ENCODE assay signal across 8 cellular contexts in the genomic region with DNA sequence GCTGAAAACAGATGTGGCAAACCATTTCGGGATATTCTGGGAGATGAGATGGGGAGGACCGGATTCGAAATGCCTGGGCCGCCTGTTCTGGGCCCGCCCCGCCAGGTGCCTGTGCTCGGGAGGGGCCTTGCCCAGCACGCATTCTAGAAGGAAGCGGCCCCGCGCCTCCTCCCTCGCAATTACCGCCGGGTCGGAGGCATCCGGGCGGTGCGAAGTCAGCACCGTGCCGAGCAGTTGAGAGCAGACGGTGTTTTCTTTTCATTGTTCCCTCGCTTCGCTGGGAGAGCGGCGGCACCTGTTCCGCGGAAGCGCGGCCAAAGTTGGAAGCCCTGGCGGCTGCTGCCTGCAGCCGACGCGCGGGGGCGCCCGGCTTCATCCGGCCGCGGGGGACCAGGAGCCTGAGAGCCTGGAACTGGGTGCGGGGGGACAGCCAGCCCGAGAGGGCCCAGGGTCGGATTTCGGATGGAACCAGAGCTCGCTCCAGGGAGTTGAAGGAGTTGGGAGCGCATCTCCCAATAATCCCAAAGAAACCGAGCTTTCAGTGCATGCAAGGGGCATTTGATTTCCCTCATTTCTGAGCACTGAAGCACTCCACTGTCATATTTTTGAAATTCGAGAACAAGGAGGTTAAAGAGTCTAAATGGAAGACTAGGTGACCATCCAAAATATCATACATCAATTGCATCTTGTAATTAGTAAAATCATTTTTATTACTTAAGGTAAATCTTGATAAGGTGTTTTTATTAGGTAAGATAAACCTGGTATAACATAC.
DNase-seq lines count a peak whose midpoint lies in the region; ATAC-seq and TF ChIP-seq lines count a peak whose summit lies in the region.

No MANE protein-coding gene starts in this region.

- H3K4me1 Mint-ChIP-seq in activated naive CD4-positive, alpha-beta T cell treated with anti-CD3 and anti-CD28 coated beads for 36 hours (ENCODE audit: low read depth): peaks cover 3% of the 10 kb centered on the region

- H3K4me3 ChIP-seq in ascending aorta (peak overlapping the region; percentile 20 to 57), gastrocnemius medialis (peak overlapping the region; percentile 32 to 64 (median 51))

- CTCF ChIA-PET in activated naive CD4-positive, alpha-beta T cell treated with anti-CD3 and anti-CD28 coated beads for 36 hours (lab: Charles Lee): no interaction called here

- H3K27ac ChIP-seq in ascending aorta (no peak overlapping the region), gastrocnemius medialis (peak overlapping the region; percentile 28 to 52 (median 44))

- TF ChIP-seq POLR2A in gastrocnemius medialis (IDR thresholded peaks at IDR 0.05): no peak

- no peaks in the 10 kb centered on the region for H3K36me3 Mint-ChIP-seq in activated naive CD4-positive, alpha-beta T cell treated with anti-CD3 and anti-CD28 coated beads for 36 hours (ENCODE audit: low read depth)

- no peak overlapping the region for H3K27ac Mint-ChIP-seq in activated naive CD4-positive, alpha-beta T cell treated with anti-CD3 and anti-CD28 coated beads for 36 hours

- intact Hi-C loops in activated naive CD4-positive, alpha-beta T cell treated with anti-CD3 and anti-CD28 coated beads for 36 hours (cut with micrococcal nuclease): loop anchor here (10.0 kb wide), 1 partner anchor 63 kb away; no protein-coding TSS in a partner anchor
- intact Hi-C loops in ascending aorta (cut with DNase I): no loop called here
- intact Hi-C loops in gastrocnemius medialis (cut with DNase I; ENCODE audit: low total_unique reads): loop anchor here (10.0 kb wide), 3 partner anchors 283 to 1093 kb away; partner anchors contain the start of gene PTPRM

- peaks cover 0 to 5% of the 10 kb centered on the region in 2 donors for H3K36me3 ChIP-seq in ascending aorta
- H3K36me3 ChIP-seq in gastrocnemius medialis: no peaks in the 10 kb centered on the region

- DNase-seq in activated naive CD4-positive, alpha-beta T cell treated with anti-CD3 and anti-CD28 coated beads for 36 hours: peak; percentile 28
- no peak for DNase-seq in activated naive CD4-positive, alpha-beta T cell treated with Interleukin-2 at 50 U/mL for 16 hours
- peak; percentile 79 for DNase-seq in NCI-H2171 (lab: John Stamatoyannopoulos, UW)
- DNase-seq in ascending aorta (ENCODE audit: low spot score in 2 of 2): no peak
- DNase-seq in iPS DF 4.7 (ENCODE audit: extremely low read depth, low spot score): peak; percentile 53
- DNase-seq in gastrocnemius medialis: peak; percentile 9 to 35
- DNase-seq in SW 1271 (lab: John Stamatoyannopoulos, UW): no peak

- H3K27me3 ChIP-seq in ascending aorta (no peaks in the 10 kb centered on the region), gastrocnemius medialis (no peaks in the 10 kb centered on the region)

- H3K4me1 ChIP-seq in ascending aorta (no peaks in the 10 kb centered on the region), gastrocnemius medialis (peaks cover 12 to 29% of the 10 kb centered on the region in 2 donors)

- H3K4me3 Mint-ChIP-seq in activated naive CD4-positive, alpha-beta T cell treated with anti-CD3 and anti-CD28 coated beads for 36 hours: no peak overlapping the region

- in situ Hi-C loops in gastrocnemius medialis (cut with MboI; ENCODE audit: low sequenced_read_pairs in 4 of 4): no loop called here

- H3K27me3 Mint-ChIP-seq in activated naive CD4-positive, alpha-beta T cell treated with anti-CD3 and anti-CD28 coated beads for 36 hours (ENCODE audit: low read depth): peaks cover 21% of the 10 kb centered on the region

- H3K9me3 ChIP-seq in ascending aorta (no peaks in the 10 kb centered on the region), gastrocnemius medialis (no peaks in the 10 kb centered on the region)

- no peaks in the 10 kb centered on the region for H3K9me3 Mint-ChIP-seq in activated naive CD4-positive, alpha-beta T cell treated with anti-CD3 and anti-CD28 coated beads for 36 hours

- TF ChIP-seq CTCF in ascending aorta (IDR thresholded peaks at IDR 0.05): peak; percentile 12 to 69 (median 64)
- peak; percentile 27 to 79 (median 48) for TF ChIP-seq CTCF in gastrocnemius medialis (IDR thresholded peaks at IDR 0.05 in 4 of 5, conservative IDR thresholded peaks at IDR 0.05 in 1 of 5)

- ATAC-seq in gastrocnemius medialis (peak; percentile 66 to 92), HG03354 (IDR thresholded peaks at IDR 0.05; ENCODE audit: poor library complexity, severe bottlenecking, unreplicated experiment) (no peak)

Comparison
In these comparisons a context has a peak if more than half of its experiments do, and no peak if none do; other contexts are left out.
1. DNase-seq: peak in activated naive CD4-positive, alpha-beta T cell treated with anti-CD3 and anti-CD28 coated beads for 36 hours (single experiment), NCI-H2171 (single experiment), iPS DF 4.7 (single experiment) and gastrocnemius medialis (2 of 2); none in activated naive CD4-positive, alpha-beta T cell treated with Interleukin-2 at 50 U/mL for 16 hours (single experiment), ascending aorta (0 of 2) and SW 1271 (0 of 2).
2. H3K27ac ChIP-seq: peak in gastrocnemius medialis (4 of 4); none in ascending aorta (0 of 2).